In the genomic region with DNA sequence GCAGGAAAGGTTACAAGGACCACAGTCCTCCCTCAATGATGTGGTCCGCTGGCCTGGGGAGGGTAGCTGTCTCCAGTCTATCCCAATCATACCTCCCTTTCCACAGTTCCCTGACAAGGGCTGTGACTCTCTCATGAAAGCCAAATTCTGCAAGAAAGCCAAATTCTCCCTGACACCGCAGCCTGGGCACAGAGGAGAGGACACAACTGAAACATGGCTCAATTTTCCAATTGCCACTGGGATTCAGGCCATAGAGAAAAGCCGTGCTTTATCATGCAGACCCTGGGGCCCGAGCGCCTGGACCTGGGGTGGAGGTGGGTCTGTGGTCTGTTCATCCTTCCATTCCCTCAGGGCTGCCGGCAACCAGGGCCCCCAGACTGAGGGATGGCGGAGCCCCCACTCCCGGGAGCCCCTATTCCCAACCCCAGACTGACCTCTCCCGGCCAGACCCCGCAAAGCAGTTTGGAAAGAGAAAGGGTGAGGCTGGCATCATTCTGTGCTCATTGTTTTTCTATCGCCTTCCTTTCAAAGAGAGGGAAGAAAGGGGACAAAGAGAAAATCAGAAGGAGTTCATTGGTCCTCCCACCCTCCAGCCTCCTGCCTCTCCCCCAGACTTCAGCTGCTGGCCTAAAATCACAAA, we compare ENCODE assay signal across 23 cellular contexts.
DNase-seq lines count a peak whose midpoint lies in the region; ATAC-seq and TF ChIP-seq lines count a peak whose summit lies in the region.
"Had no signal": no experiment of that assay in that cellular context is flagged by ENCODE, and none has a peak within 500 bp of the region (broad histone marks: within the 10 kb centered on the region; RNA-seq: fewer than 3 reads in every experiment).

No MANE protein-coding gene starts in this region.

- H3K27ac ChIP-seq in GM23338 (ENCODE audit: low read depth): no peak overlapping the region
- H3K27ac ChIP-seq: parathyroid adenoma, PC-9, SJSA1, transverse colon had no signal

- H3K4me3 ChIP-seq in GM23338: no peak overlapping the region
- H3K4me3 ChIP-seq: PC-9, SJSA1, transverse colon had no signal

- DNase-seq in GM23338 (ENCODE audit: low spot score) (peak; percentile 62), WTC11 (ENCODE audit: low spot score) (peak; percentile 52), iPS-NIHi7 (ENCODE audit: extremely low spot score) (peak; percentile 60), posterior vena cava (ENCODE audit: low spot score) (peak; percentile 53), MCF 10A (ENCODE audit: unreplicated experiment) (no peak), foreskin melanocyte (no peak)
- DNase-seq: activated CD4-positive, CD25-positive, alpha-beta regulatory T cell treated with anti-CD3 and anti-CD28 coated beads, Interleukin-2, amount 50 U/mL, for 72 hours; caudate nucleus; CD8-positive, alpha-beta T cell; DMS79 treated with DMSO at 0.1 percent for 48 hours; left ventricle myocardium superior; NCI-H1417; NCI-H774; PC-9; stimulated activated CD4-positive, alpha-beta T cell treated with anti-CD3 and anti-CD28 coated beads, Interleukin-2, amount 100 ng/mL, for 24 hours; T1000; transverse colon had no signal

- H3K9me3 Mint-ChIP-seq in GM23338 (peaks cover 7% of the 10 kb centered on the region; the same call in 2 of the 3 replicates), WTC11 (peaks cover 9% of the 10 kb centered on the region), MCF 10A (ENCODE audit: unreplicated experiment) (peaks cover 7% of the 10 kb centered on the region)
- H3K9me3 Mint-ChIP-seq: stimulated activated naive CD8-positive, alpha-beta T cell treated with anti-CD3 and anti-CD28 coated beads, Interleukin-15, Interleukin-2, amounts not matched to agents 100 ng/mL and 50 ng/mL, for 24 hours had no signal

- H3K27me3 Mint-ChIP-seq in GM23338 (ENCODE audit: insufficient read depth, low read depth, poor library complexity): peaks cover 7% of the 10 kb centered on the region
- peaks cover 15% of the 10 kb centered on the region for H3K27me3 Mint-ChIP-seq in WTC11 (ENCODE audit: low read depth)
- peaks cover 67% of the 10 kb centered on the region for H3K27me3 Mint-ChIP-seq in MCF 10A (ENCODE audit: insufficient read depth, unreplicated experiment)

- H3K36me3 Mint-ChIP-seq in GM23338 (ENCODE audit: low read depth): peaks cover 3% of the 10 kb centered on the region; the same call in 1 of the 3 replicates
- peaks cover 4% of the 10 kb centered on the region for H3K36me3 Mint-ChIP-seq in WTC11
- H3K36me3 Mint-ChIP-seq in MCF 10A (ENCODE audit: insufficient read depth, unreplicated experiment): peaks cover 4% of the 10 kb centered on the region
- H3K36me3 Mint-ChIP-seq: CD8-positive, alpha-beta T cell had no signal

- no peaks in the 10 kb centered on the region for H3K27me3 ChIP-seq in GM23338 (ENCODE audit: insufficient read depth)

- H3K4me3 Mint-ChIP-seq in GM23338: no peak overlapping the region
- no peak overlapping the region for H3K4me3 Mint-ChIP-seq in WTC11
- H3K4me3 Mint-ChIP-seq in MCF 10A (ENCODE audit: unreplicated experiment): no peak overlapping the region
- H3K4me3 Mint-ChIP-seq: CD8-positive, alpha-beta T cell; stimulated activated naive CD8-positive, alpha-beta T cell treated with anti-CD3 and anti-CD28 coated beads, Interleukin-15, Interleukin-2, amounts not matched to agents 100 ng/mL and 50 ng/mL, for 24 hours had no signal

- no peaks in the 10 kb centered on the region for H3K36me3 ChIP-seq in GM23338 (ENCODE audit: insufficient read depth)
- H3K36me3 ChIP-seq: SJSA1, transverse colon had no signal

- H3K4me1 Mint-ChIP-seq in GM23338 (peaks cover 6% of the 10 kb centered on the region), WTC11 (peaks cover 11% of the 10 kb centered on the region), MCF 10A (ENCODE audit: insufficient read depth, unreplicated experiment) (no peaks in the 10 kb centered on the region)

- no peaks in the 10 kb centered on the region for H3K79me2 ChIP-seq in GM23338 (replicated peaks; ENCODE audit: insufficient read depth)
- H3K79me2 ChIP-seq: parathyroid adenoma had no signal

- peak overlapping the region; percentile 65; the same call in 1 of the 2 replicates for H2AFZ ChIP-seq in GM23338
- H2AFZ ChIP-seq: parathyroid adenoma, PC-9 had no signal

- no peak overlapping the region for H3K27ac Mint-ChIP-seq in GM23338
- no peak overlapping the region; the same call in 1 of the 2 replicates for H3K27ac Mint-ChIP-seq in WTC11
- no peak overlapping the region for H3K27ac Mint-ChIP-seq in MCF 10A (ENCODE audit: low read depth, unreplicated experiment)
- H3K27ac Mint-ChIP-seq: CD8-positive, alpha-beta T cell; stimulated activated naive CD8-positive, alpha-beta T cell treated with anti-CD3 and anti-CD28 coated beads, Interleukin-15, Interleukin-2, amounts not matched to agents 100 ng/mL and 50 ng/mL, for 24 hours had no signal

- TF ChIP-seq CTCF in GM23338 (conservative IDR thresholded peaks at IDR 0.05; ENCODE audit: low read depth in 2 of 2): peak; percentile 71 to 75
- TF ChIP-seq CTCF in WTC11 (IDR thresholded peaks at IDR 0.05): no peak
- TF ChIP-seq CTCF in MCF 10A (IDR thresholded peaks at IDR 0.05; ENCODE audit: unreplicated experiment): no peak

- POLR2A ChIA-PET in WTC11 (lab: Charles Lee) (no interaction called here), MCF 10A (lab: Yijun Ruan, JAX) (no interaction called here)

- H3K4me2 ChIP-seq in GM23338: no peak overlapping the region
- H3K4me2 ChIP-seq: PC-9 had no signal

- CTCF ChIA-PET in WTC11 (lab: Charles Lee): interaction anchor here (0.8 to 2.7 kb wide), 9 partner anchors 20 to 316 kb away, joined by 3 to 7 read pairs (median 4); no protein-coding TSS in a partner anchor
- CTCF ChIA-PET in MCF 10A (lab: Yijun Ruan, JAX): no interaction called here

- no TSS peak for BruUV-seq in MCF 10A (replicated peaks; lab: Mats Ljungman, UMichigan)

- H3F3A ChIP-seq in GM23338 (replicated peaks; ENCODE audit: low read depth): no peaks in the 10 kb centered on the region

- intact Hi-C loops in posterior vena cava (cut with DNase I) (loop anchor here in 1 of 2 donors (10.0 kb wide), 1 partner anchor 731 kb away; no protein-coding TSS in a partner anchor), MCF 10A (cut with micrococcal nuclease) (no loop called here)

- ATAC-seq in GM23338 (peak; percentile 95), WTC11 (peak; percentile 93), HG03095 (IDR thresholded peaks at IDR 0.05; ENCODE audit: unreplicated experiment) (no peak), GM18868 (IDR thresholded peaks at IDR 0.05; ENCODE audit: unreplicated experiment) (no peak)
- ATAC-seq: CD8-positive, alpha-beta T cell; esophagus mucosa; left ventricle myocardium superior had no signal

- no peaks in the 10 kb centered on the region for H3K9me2 ChIP-seq in GM23338 (ENCODE audit: insufficient read depth)

- peaks cover 16% of the 10 kb centered on the region for H3K4me1 ChIP-seq in GM23338 (ENCODE audit: insufficient read depth)
- H3K4me1 ChIP-seq: parathyroid adenoma, SJSA1, transverse colon had no signal

- H4K20me1 ChIP-seq in GM23338 (replicated peaks; ENCODE audit: insufficient read depth): no peaks in the 10 kb centered on the region

TF ChIP-seq in GM23338, 12 proteins besides CTCF, POLR2A, EP300 and RAD21 (continues in another document):
- no peak for TF ChIP-seq ZNF114 (CRISPR knock-in tag; IDR thresholded peaks at IDR 0.05)
- TF ChIP-seq POLR2AphosphoS5 (IDR thresholded peaks at IDR 0.05; ENCODE audit: low read depth): no peak
- no peak for TF ChIP-seq JUNB (IDR thresholded peaks at IDR 0.05; ENCODE audit: unreplicated experiment)
- no peak for TF ChIP-seq ZNF331 (CRISPR knock-in tag; IDR thresholded peaks at IDR 0.05; ENCODE audit: low read depth)

TF ChIP-seq in WTC11, 78 proteins besides CTCF, POLR2A, EP300 and RAD21 (continues in another document):
- TF ChIP-seq ZNF232 (CRISPR knock-in tag; IDR thresholded peaks at IDR 0.05) (no peak), ZNF219 (CRISPR knock-in tag; IDR thresholded peaks at IDR 0.05; ENCODE audit: borderline replicate concordance) (no peak), ATF1 (CRISPR knock-in tag; IDR thresholded peaks at IDR 0.05) (no peak), SOX15 (CRISPR knock-in tag; IDR thresholded peaks at IDR 0.05) (no peak), PRRX2 (CRISPR knock-in tag; IDR thresholded peaks at IDR 0.05) (no peak), ZNF121 (CRISPR knock-in tag; IDR thresholded peaks at IDR 0.05) (no peak), MYBL2 (CRISPR knock-in tag; IDR thresholded peaks at IDR 0.05) (no peak), FOXP1 (CRISPR knock-in tag; IDR thresholded peaks at IDR 0.05; ENCODE audit: borderline replicate concordance) (no peak), MLX (CRISPR knock-in tag; IDR thresholded peaks at IDR 0.05) (no peak), ELF4 (CRISPR knock-in tag; IDR thresholded peaks at IDR 0.05; ENCODE audit: low read depth) (no peak), MAX (CRISPR knock-in tag; IDR thresholded peaks at IDR 0.05) (no peak), ETV6 (CRISPR knock-in tag; IDR thresholded peaks at IDR 0.05) (no peak), ZNF317 (CRISPR knock-in tag; IDR thresholded peaks at IDR 0.05; ENCODE audit: borderline replicate concordance, low read depth) (no peak)
- TF ChIP-seq, protein P1, sequence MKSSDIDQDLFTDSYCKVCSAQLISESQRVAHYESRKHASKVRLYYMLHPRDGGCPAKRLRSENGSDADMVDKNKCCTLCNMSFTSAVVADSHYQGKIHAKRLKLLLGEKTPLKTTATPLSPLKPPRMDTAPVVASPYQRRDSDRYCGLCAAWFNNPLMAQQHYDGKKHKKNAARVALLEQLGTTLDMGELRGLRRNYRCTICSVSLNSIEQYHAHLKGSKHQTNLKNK (CRISPR knock-in tag; IDR thresholded peaks at IDR 0.05): no peak

Comparison
In these comparisons a context has a peak if more than half of its experiments do, and no peak if none do; other contexts are left out.
1. ATAC-seq: peak in GM23338 (single experiment) and WTC11 (single experiment); none in HG03095 (single experiment) and GM18868 (single experiment).
2. DNase-seq: peak in GM23338 (single experiment), WTC11 (single experiment), iPS-NIHi7 (single experiment) and posterior vena cava (single experiment); none in MCF 10A (single experiment) and foreskin melanocyte (single experiment).
3. CTCF ChIP-seq: peak in GM23338 (2 of 2); none in WTC11 (single experiment) and MCF 10A (single experiment).